11 cellular contexts compared by ENCODE assay signal in genomic region chr13:54950546-54950945, GRCh38.
"Had no signal": no experiment of that assay in that cellular context is flagged by ENCODE, and none has a peak within 500 bp of the region (broad histone marks: within the 10 kb centered on the region; RNA-seq: fewer than 3 reads in every experiment).

No MANE protein-coding gene starts in this region.

- H3K27ac ChIP-seq: adrenal gland, dorsolateral prefrontal cortex, ovary, thoracic aorta had no signal

- H3K27me3 Mint-ChIP-seq: activated B cell treated with CpG ODN at 0.5 μM for 24 hours; activated CD8-positive, alpha-beta T cell treated with anti-CD3 and anti-CD28 coated beads for 36 hours; activated naive CD4-positive, alpha-beta T cell treated with anti-CD3 and anti-CD28 coated beads, Interleukin-2, amount 50 U/mL, for 24 hours had no signal

- H3K4me3 ChIP-seq: adrenal gland, dorsolateral prefrontal cortex, ovary, thoracic aorta had no signal

- DNase-seq: activated B cell treated with CpG ODN at 0.5 μM for 24 hours; activated CD4-positive, alpha-beta T cell treated with anti-CD3 and anti-CD28 coated beads for 48 hours; activated CD8-positive, alpha-beta T cell treated with anti-CD3 and anti-CD28 coated beads for 36 hours; activated effector memory CD4-positive, alpha-beta T cell treated with anti-CD3 and anti-CD28 coated beads, Interleukin-2, amount 50 U/mL, for 16 hours; activated T-cell treated with anti-CD3 and anti-CD28 coated beads, Interleukin-2, amount 50 U/mL, for 4 hours; adrenal gland; dorsolateral prefrontal cortex; ovary had no signal

- H3K4me1 ChIP-seq: adrenal gland had no signal

- H3K27ac Mint-ChIP-seq: activated B cell treated with CpG ODN at 0.5 μM for 24 hours; activated CD8-positive, alpha-beta T cell treated with anti-CD3 and anti-CD28 coated beads for 36 hours; activated naive CD4-positive, alpha-beta T cell treated with anti-CD3 and anti-CD28 coated beads, Interleukin-2, amount 50 U/mL, for 24 hours; stimulated activated effector memory CD8-positive, alpha-beta T cell treated with anti-CD3 and anti-CD28 coated beads, Interleukin-12 subunit alpha, Interleukin-12 subunit beta, amount 100 ng/mL, for 72 hours had no signal

- H3K36me3 Mint-ChIP-seq: activated naive CD4-positive, alpha-beta T cell treated with anti-CD3 and anti-CD28 coated beads, Interleukin-2, amount 50 U/mL, for 24 hours; stimulated activated effector memory CD8-positive, alpha-beta T cell treated with anti-CD3 and anti-CD28 coated beads, Interleukin-12 subunit alpha, Interleukin-12 subunit beta, amount 100 ng/mL, for 72 hours had no signal

- H3K4me1 Mint-ChIP-seq: activated B cell treated with CpG ODN at 0.5 μM for 24 hours; activated naive CD4-positive, alpha-beta T cell treated with anti-CD3 and anti-CD28 coated beads, Interleukin-2, amount 50 U/mL, for 24 hours; stimulated activated effector memory CD8-positive, alpha-beta T cell treated with anti-CD3 and anti-CD28 coated beads, Interleukin-12 subunit alpha, Interleukin-12 subunit beta, amount 100 ng/mL, for 72 hours had no signal

- H3K4me3 Mint-ChIP-seq: activated B cell treated with CpG ODN at 0.5 μM for 24 hours; activated CD8-positive, alpha-beta T cell treated with anti-CD3 and anti-CD28 coated beads for 36 hours; activated naive CD4-positive, alpha-beta T cell treated with anti-CD3 and anti-CD28 coated beads, Interleukin-2, amount 50 U/mL, for 24 hours; activated T-cell treated with anti-CD3 and anti-CD28 coated beads, Interleukin-2, amount 50 U/mL, for 4 hours; stimulated activated effector memory CD8-positive, alpha-beta T cell treated with anti-CD3 and anti-CD28 coated beads, Interleukin-12 subunit alpha, Interleukin-12 subunit beta, amount 100 ng/mL, for 72 hours had no signal

- H3K36me3 ChIP-seq: adrenal gland, ovary, thoracic aorta had no signal

- H3K27me3 ChIP-seq: adrenal gland, dorsolateral prefrontal cortex, ovary had no signal

- H3K9me3 ChIP-seq: adrenal gland, ovary, thoracic aorta had no signal
